In the genomic region with DNA sequence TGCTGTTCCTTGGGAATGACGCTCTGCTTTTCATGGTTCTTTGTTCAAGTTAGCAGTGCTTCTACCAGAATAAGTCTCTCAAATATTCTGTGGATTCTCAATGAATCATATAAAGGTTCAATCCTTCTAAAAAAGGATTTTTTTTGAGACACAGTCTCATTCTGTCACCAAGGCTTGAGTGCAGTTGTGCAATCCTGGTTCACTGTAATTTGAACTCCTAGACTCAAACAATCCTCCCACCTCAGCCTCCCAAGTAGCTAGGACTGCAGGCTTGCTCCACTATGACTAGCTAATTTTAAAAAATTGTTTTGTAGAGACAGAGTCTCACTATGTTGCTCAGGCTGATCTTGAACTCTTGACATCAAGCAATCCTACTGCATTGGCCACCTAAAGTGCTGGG, we compare ENCODE assay signal across 8 cellular contexts.
"Had no signal": no experiment of that assay in that cellular context is flagged by ENCODE, and none has a peak within 500 bp of the region (broad histone marks: within the 10 kb centered on the region; RNA-seq: fewer than 3 reads in every experiment).

No MANE protein-coding gene starts in this region.

- FAIRE-seq: G401.6, GM12878, GM12891, GM12892, GM18507, GM19239 had no signal

- ATAC-seq: GM12878 had no signal

- DNase-seq: GDM1, GF-D8 had no signal

- H3K4me3 ChIP-seq: GM12878 had no signal
